Comparison of ENCODE assay signal across 21 cellular contexts in genomic region chr16:51854401-51854951, GRCh38.
A peak's percentile ranks its signal among the peaks of the same experiment; 100 is the strongest.
DNase-seq lines count a peak whose midpoint lies in the region; ATAC-seq and TF ChIP-seq lines count a peak whose summit lies in the region.
"Had no signal": no experiment of that assay in that cellular context is flagged by ENCODE, and none has a peak within 500 bp of the region (broad histone marks: within the 10 kb centered on the region; RNA-seq: fewer than 3 reads in every experiment).

No MANE protein-coding gene starts in this region.

- H3K27ac Mint-ChIP-seq in endodermal cell: no peak overlapping the region
- H3K27ac Mint-ChIP-seq: CD4-positive, CD25-positive, alpha-beta regulatory T cell; T-cell had no signal

- H3K36me3 Mint-ChIP-seq in endodermal cell (ENCODE audit: low read depth): no peaks in the 10 kb centered on the region
- H3K36me3 Mint-ChIP-seq: CD4-positive, CD25-positive, alpha-beta regulatory T cell; T-cell had no signal

- peaks cover 69% of the 10 kb centered on the region for H3K4me1 Mint-ChIP-seq in endodermal cell
- H3K4me1 Mint-ChIP-seq: CD4-positive, CD25-positive, alpha-beta regulatory T cell; T-cell had no signal

- H3K4me1 ChIP-seq in endodermal cell (ENCODE audit: control insufficient read depth, insufficient read depth, low read length): peaks cover 9% of the 10 kb centered on the region
- H3K4me1 ChIP-seq: Caco-2, Peyer's patch had no signal

- no peak overlapping the region for H3K27ac ChIP-seq in endodermal cell (ENCODE audit: low read depth, low read length)
- H3K27ac ChIP-seq: Peyer's patch had no signal

- H3K27me3 ChIP-seq in endodermal cell (ENCODE audit: control insufficient read depth, insufficient read depth, low read length, poor library complexity, severe bottlenecking): no peaks in the 10 kb centered on the region
- H3K27me3 ChIP-seq: Peyer's patch had no signal

- H3K9me3 Mint-ChIP-seq in endodermal cell: peaks cover 4% of the 10 kb centered on the region

- peaks cover 6% of the 10 kb centered on the region for H3K9me3 ChIP-seq in endodermal cell (ENCODE audit: control insufficient read depth, low read length)
- H3K9me3 ChIP-seq: Caco-2, Peyer's patch had no signal

- no peak overlapping the region for H3K9ac ChIP-seq in endodermal cell (ENCODE audit: extremely low read depth, low read length, poor library complexity, severe bottlenecking)

- H3K36me3 ChIP-seq in endodermal cell (ENCODE audit: control insufficient read depth, insufficient read depth, low read length): no peaks in the 10 kb centered on the region
- H3K36me3 ChIP-seq: Peyer's patch had no signal

- TF ChIP-seq CTCF in AG10803 (conservative IDR thresholded peaks at IDR 0.05; ENCODE audit: low read length) (no peak), endodermal cell (conservative IDR thresholded peaks at IDR 0.05) (no peak)

- no peak for ATAC-seq in GM21717 (IDR thresholded peaks at IDR 0.05; ENCODE audit: unreplicated experiment)
- no peak for ATAC-seq in GM18517 (IDR thresholded peaks at IDR 0.05; ENCODE audit: unreplicated experiment)
- ATAC-seq: HepG2, SK-N-SH treated with all-trans-retinoic acid at 6 μM for 48 hours, T-cell had no signal

- 83 to 92% methylated on average over 1 to 4 of the region's 4 CpGs for WGBS in endodermal cell (ENCODE audit: insufficient coverage in 1 of 2, insufficient read length in 1 of 2), 2 experiments

- H3K4me3 Mint-ChIP-seq in endodermal cell: no peak overlapping the region
- H3K4me3 Mint-ChIP-seq: CD4-positive, CD25-positive, alpha-beta regulatory T cell; T-cell had no signal

- no peaks in the 10 kb centered on the region for H3K27me3 Mint-ChIP-seq in endodermal cell (ENCODE audit: insufficient read depth)
- H3K27me3 Mint-ChIP-seq: CD4-positive, CD25-positive, alpha-beta regulatory T cell; T-cell had no signal

- H3K4me3 ChIP-seq in AG10803 (ENCODE audit: low read length) (no peak overlapping the region), endodermal cell (ENCODE audit: low read length) (no peak overlapping the region)
- H3K4me3 ChIP-seq: Peyer's patch had no signal

- peak; percentile 17 for DNase-seq in AG10803 (ENCODE audit: low read depth)
- peak; percentile 49 for DNase-seq in LHCN-M2 (ENCODE audit: low read depth)
- peak; percentile 62 for DNase-seq in endodermal cell
- peak; percentile 26 for DNase-seq in renal cortical epithelial cell (ENCODE audit: low read depth)
- no peak for DNase-seq in RKO (ENCODE audit: low spot score)
- DNase-seq: Caco-2; CD4-positive, CD25-positive, alpha-beta regulatory T cell; DMS153; KG1; NCI-H1436; NCI-H2029; NCI-H2171; NCI-H446 treated with DMSO at 0.1 percent for 48 hours; NCI-H69; Peyer's patch; Right ventricle myocardium superior; T-cell had no signal
